Comparison of ENCODE assay signal across 8 cellular contexts in genomic region chr17:46212634-46213435, GRCh38. TPM values are rescaled to one million over a fixed set of nuclear protein-coding genes. Genes with fewer than 3 reads are reported as not detected.
DNase-seq lines count a peak whose midpoint lies in the region; ATAC-seq and TF ChIP-seq lines count a peak whose summit lies in the region.

No MANE protein-coding gene starts in this region.

- H3F3A ChIP-seq in MM.1S (ENCODE audit: insufficient read depth, low read length), result no peaks in the 10 kb centered on the region

- no peak for TF ChIP-seq POLR2A in sigmoid colon (IDR thresholded peaks at IDR 0.05)

- TF ChIP-seq EP300 in sigmoid colon (IDR thresholded peaks at IDR 0.05), result no peak

- ATAC-seq in GM19324 (IDR thresholded peaks at IDR 0.05; ENCODE audit: low FRiP score, unreplicated experiment) (no peak), HG02763 (IDR thresholded peaks at IDR 0.05; ENCODE audit: unreplicated experiment) (no peak)

- TF ChIP-seq CTCF in MM.1S (IDR thresholded peaks at IDR 0.05; ENCODE audit: low read length) (peak; percentile 66), right atrium auricular region (IDR thresholded peaks at IDR 0.05) (peak; percentile 56 to 85), sigmoid colon (IDR thresholded peaks at IDR 0.05) (peak; percentile 73 to 92 (median 78))

- 37 to 58% methylated on average over 11 of the region's 11 CpGs for WGBS in sigmoid colon, 2 donors

- no peak overlapping the region for H2AFZ ChIP-seq in MM.1S (ENCODE audit: low read length)

- in situ Hi-C loops in SK-MEL-5 (cut with HindIII; ENCODE audit: low pct_unique_long_range_greater_than_20kb, low sequenced_read_pairs), result no loop called here

- H3K4me2 ChIP-seq in MM.1S (ENCODE audit: low read depth, low read length), result no peak overlapping the region

- H3K9me2 ChIP-seq in MM.1S (replicated peaks; ENCODE audit: insufficient read depth, low read length), result no peaks in the 10 kb centered on the region

- H3K4me1 ChIP-seq in MM.1S (ENCODE audit: low read length) (no peaks in the 10 kb centered on the region), right atrium auricular region (peaks cover 0 to 12% of the 10 kb centered on the region in 2 donors), sigmoid colon (peaks cover 0 to 38% (median 34%) of the 10 kb centered on the region in 4 donors)

- H3K36me3 ChIP-seq in MM.1S (replicated peaks; ENCODE audit: insufficient read depth, low read length) (no peaks in the 10 kb centered on the region), right atrium auricular region (no peaks in the 10 kb centered on the region), sigmoid colon (peaks cover 0 to 5% (median 0%) of the 10 kb centered on the region in 4 donors)

- intact Hi-C loops in sigmoid colon (cut with DNase I), result loop anchor here (1.0 to 2.0 kb wide), 3 partner anchors 18 to 210 kb away; no protein-coding TSS in a partner anchor

- H3K27ac ChIP-seq in MM.1S (ENCODE audit: low read length), result no peak overlapping the region
- peak overlapping the region in 1 of 2 donors; percentile 3 for H3K27ac ChIP-seq in right atrium auricular region
- peak overlapping the region; percentile 15 to 70 (median 60) for H3K27ac ChIP-seq in sigmoid colon

- H3K9me3 ChIP-seq in MM.1S (replicated peaks; ENCODE audit: insufficient read depth, low read length) (no peaks in the 10 kb centered on the region), right atrium auricular region (no peaks in the 10 kb centered on the region), sigmoid colon (no peaks in the 10 kb centered on the region)

- no peaks in the 10 kb centered on the region for H4K20me1 ChIP-seq in MM.1S (ENCODE audit: insufficient read depth, low read length)

- H3K9ac ChIP-seq in MM.1S (ENCODE audit: low read length), result no peak overlapping the region

- H3K4me3 ChIP-seq in MM.1S (ENCODE audit: low read length) (no peak overlapping the region), right atrium auricular region (no peak overlapping the region), sigmoid colon (no peak overlapping the region)

- H3K27me3 ChIP-seq in MM.1S (replicated peaks; ENCODE audit: insufficient read depth, low read length) (no peaks in the 10 kb centered on the region), right atrium auricular region (no peaks in the 10 kb centered on the region), sigmoid colon (no peaks in the 10 kb centered on the region)

- no peaks in the 10 kb centered on the region for H3K79me2 ChIP-seq in MM.1S (ENCODE audit: low read length)

- DNase-seq in ELF-1 (ENCODE audit: low read depth, low spot score) (peak; percentile 82), MM.1S (peak; percentile 52), SK-MEL-5 (ENCODE audit: low read depth, low spot score) (peak; percentile 88), anterior cingulate cortex (lab: John Stamatoyannopoulos, UW) (peak in 34 of 58 donors; percentile 0 to 80 (median 36)), right atrium auricular region (ENCODE audit: low spot score) (peak; percentile 70), sigmoid colon (peak; percentile 81)

RNA-seq across cellular contexts. Expression of gene KANSL1, which starts 19.6 kb away (rescaled TPM):
- 34.7 and 35.6 TPM in 2 replicates for total RNA-seq in SK-MEL-5 (2014; rRNA removed; shearing (Covaris generic))
- 27.4 and 38.8 TPM in 2 replicates for polyA plus RNA-seq in SK-MEL-5 (2015; cell fraction: cytosol; rRNA removed)
- polyA plus RNA-seq in SK-MEL-5 (2015; cell fraction: nucleus; rRNA removed), result 79.1 and 96.4 TPM in 2 replicates
- 10 to 100 TPM; 26.6 to 29.2 TPM for total RNA-seq in right atrium auricular region
- total RNA-seq in sigmoid colon, result 100 to 1,000 TPM in 1 of 4 donors, 10 to 100 TPM in 3; 70.7 to 130 (median 79.7) TPM
- 10 to 100 TPM in 2 of 3 donors, 1 to 10 TPM in 1; 9.7 to 25.0 (median 13.8) TPM for polyA plus RNA-seq in sigmoid colon

Comparison
In these comparisons a context has a peak if more than half of its experiments do, and no peak if none do; other contexts are left out.
1. DNase-seq: peak in every context shown above with its lines; median percentile 88 in SK-MEL-5; 82 in ELF-1; 81 in sigmoid colon; 70 in right atrium auricular region; 52 in MM.1S; 36 in anterior cingulate cortex.